In the genomic region with DNA sequence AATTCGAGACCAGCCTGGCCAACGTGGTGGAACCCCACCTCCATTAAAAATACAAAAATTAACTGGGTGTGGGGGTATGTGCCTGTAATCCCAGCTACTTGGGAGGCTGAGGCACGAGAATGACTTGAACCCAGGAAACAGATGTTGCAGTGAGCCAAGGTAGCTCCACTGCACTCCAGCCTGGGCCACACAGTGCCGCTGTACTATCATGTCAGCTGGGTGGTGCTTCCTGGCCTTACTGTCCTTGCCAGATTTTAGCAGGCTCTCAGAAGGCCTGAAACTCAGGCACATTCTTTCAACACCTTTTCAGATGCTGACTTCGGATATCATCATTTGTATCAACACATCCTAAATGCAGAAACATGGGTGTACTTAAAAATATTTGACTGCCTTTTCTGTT, we compare ENCODE assay signal across 22 cellular contexts. TPM values are rescaled to one million over a fixed set of nuclear protein-coding genes. Genes with fewer than 3 reads are reported as not detected.
DNase-seq lines count a peak whose midpoint lies in the region; ATAC-seq and TF ChIP-seq lines count a peak whose summit lies in the region.
"Had no signal": no experiment of that assay in that cellular context is flagged by ENCODE, and none has a peak within 500 bp of the region (broad histone marks: within the 10 kb centered on the region; RNA-seq: fewer than 3 reads in every experiment).

No MANE protein-coding gene starts in this region.

- intact Hi-C loops in Right ventricle myocardium inferior (cut with DNase I) (no loop called here), cardiac septum (cut with DNase I) (no loop called here), left ventricle myocardium superior (cut with micrococcal nuclease) (no loop called here), transverse colon (cut with DNase I; ENCODE audit: low total_unique reads) (no loop called here), head of caudate nucleus (cut with DNase I) (no loop called here)

- no peak for TF ChIP-seq POLR2A in transverse colon (IDR thresholded peaks at IDR 0.05)

- ATAC-seq in Right ventricle myocardium inferior (peak; percentile 62), left ventricle myocardium superior (peak; percentile 72)

- TF ChIP-seq EP300 in transverse colon (IDR thresholded peaks at IDR 0.05; ENCODE audit: low read depth) = no peak

- H3K36me3 ChIP-seq in duodenal mucosa (ENCODE audit: control insufficient read depth in 1 of 2, insufficient read depth in 2 of 2, low read length in 2 of 2) (peaks cover 0 to 12% of the 10 kb centered on the region in 2 donors), transverse colon (no peaks in the 10 kb centered on the region)

- 61 to 67% methylated on average over 1 to 5 of the region's 5 CpGs for WGBS in transverse colon (ENCODE audit: low coverage in 1 of 2), 2 donors

- H3K27ac ChIP-seq in duodenal mucosa (ENCODE audit: low read depth, low read length) (peak overlapping the region; percentile 67), transverse colon (peak overlapping the region; percentile 79 to 85 (median 82))

- in situ Hi-C loops in transverse colon (cut with MboI; ENCODE audit: low pct_ligation_motif_present in 1 of 4, low pct_unique_long_range_greater_than_20kb in 1 of 4, low sequenced_read_pairs in 3 of 4) = no loop called here

- TF ChIP-seq CTCF in transverse colon (IDR thresholded peaks at IDR 0.05) = no peak

- H3K27me3 ChIP-seq in duodenal mucosa (ENCODE audit: control insufficient read depth in 1 of 2, insufficient read depth in 2 of 2, low read length in 2 of 2) (no peaks in the 10 kb centered on the region), transverse colon (no peaks in the 10 kb centered on the region)

- no peaks in the 10 kb centered on the region for H3K9me3 ChIP-seq in duodenal mucosa (ENCODE audit: control insufficient read depth in 1 of 2, low read length in 2 of 2)
- no peaks in the 10 kb centered on the region for H3K9me3 ChIP-seq in transverse colon

- H3K9ac ChIP-seq in duodenal mucosa (ENCODE audit: low read depth in 1 of 2, low read length in 2 of 2) = peak overlapping the region; percentile 37 to 49

- H3K4me3 ChIP-seq in duodenal mucosa (ENCODE audit: low read depth in 1 of 2, low read length in 2 of 2) = peak overlapping the region; percentile 1 to 13
- peak overlapping the region in 1 of 4 donors; percentile 10 for H3K4me3 ChIP-seq in transverse colon

- peaks cover 27 to 43% of the 10 kb centered on the region in 2 donors for H3K4me1 ChIP-seq in duodenal mucosa (ENCODE audit: control insufficient read depth in 1 of 2, insufficient read depth in 2 of 2, low read length in 2 of 2)
- H3K4me1 ChIP-seq in transverse colon = peaks cover 29 to 93% (median 60%) of the 10 kb centered on the region in 4 donors

- DNase-seq in Right ventricle myocardium inferior (ENCODE audit: missing footprints) = no peak
- no peak for DNase-seq in cardiac septum (ENCODE audit: low spot score)
- DNase-seq in left ventricle myocardium superior = peak; percentile 36
- peak; percentile 36 for DNase-seq in transverse colon
- DNase-seq in head of caudate nucleus = no peak
- DNase-seq in dermis blood vessel endothelial cell = no peak
- DNase-seq in activated CD4-positive, alpha-beta T cell treated with anti-CD3 and anti-CD28 coated beads for 4 hours = no peak
- DNase-seq: 8988T, COR-L47, DMS 273 treated with DMSO at 0.1 percent for 48 hours, DND-41, IMR-90, Karpas-422, NCI-H1436, NCI-H1930, NCI-H345, NCI-H524 treated with DMSO at 0.1 percent for 48 hours, RPMI8226 had no signal

RNA-seq across cellular contexts. Expression of a gene that starts 31.6 kb away (rescaled TPM):
- total RNA-seq in Right ventricle myocardium inferior (55.0 TPM), cardiac septum (55.9 TPM), left ventricle myocardium superior (49.1 TPM), transverse colon (100 to 1,000 TPM; 122 to 238 (median 204) TPM), dermis blood vessel endothelial cell (98.2 and 156 TPM in 2 replicates)

RNA-seq across cellular contexts. Expression of a gene that starts 52.2 kb away (rescaled TPM):
- total RNA-seq in Right ventricle myocardium inferior (not detected), cardiac septum (not detected), left ventricle myocardium superior (not detected), transverse colon (not detected), dermis blood vessel endothelial cell (not detected in 2 replicates)
- total RNA-seq: H4, HT-29, IMR-90, MCF 10A had no signal

Comparison
In these comparisons a context has a peak if more than half of its experiments do, and no peak if none do; other contexts are left out.
1. DNase-seq: peak in left ventricle myocardium superior (single experiment) and transverse colon (single experiment); none in Right ventricle myocardium inferior (single experiment), cardiac septum (single experiment), head of caudate nucleus (0 of 42), dermis blood vessel endothelial cell (single experiment) and activated CD4-positive, alpha-beta T cell treated with anti-CD3 and anti-CD28 coated beads for 4 hours (0 of 2).